ENCODE assay signal across 31 cellular contexts in the genomic region with DNA sequence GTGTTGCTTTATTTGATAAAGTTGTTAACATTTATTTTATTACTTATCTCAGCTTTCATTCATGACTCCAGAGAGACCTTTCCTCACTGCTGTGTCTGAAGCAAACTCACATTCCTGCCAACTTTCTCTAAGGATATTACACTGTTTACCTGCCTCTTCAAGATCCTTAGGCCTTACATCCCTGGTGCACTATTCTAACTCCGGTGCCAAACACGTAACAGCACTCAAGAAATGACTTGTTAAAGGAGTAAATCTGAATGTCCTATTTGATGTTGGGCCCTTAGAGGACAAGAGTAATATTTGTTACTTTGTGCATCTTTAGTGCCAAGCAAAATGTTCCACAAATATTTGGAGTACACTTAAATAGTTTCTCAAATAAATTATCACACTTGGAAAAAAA.
"Had no signal": no experiment of that assay in that cellular context is flagged by ENCODE, and none has a peak within 500 bp of the region (broad histone marks: within the 10 kb centered on the region; RNA-seq: fewer than 3 reads in every experiment).

No MANE protein-coding gene starts in this region.

- H3K27ac ChIP-seq: ascending aorta, cardiac muscle cell, WERI-Rb-1 had no signal

- H3K4me1 ChIP-seq: ascending aorta had no signal

- H3K4me3 ChIP-seq: ascending aorta, cardiac muscle cell had no signal

- H3K9me3 ChIP-seq: ascending aorta had no signal

- H3K36me3 ChIP-seq: ascending aorta, cardiac muscle cell, WERI-Rb-1 had no signal

- DNase-seq: activated CD4-positive, alpha-beta memory T cell treated with anti-CD3 and anti-CD28 coated beads, Interleukin-2, amount 10 ng/mL, durations not matched to agents 7 days and 5 days; activated CD4-positive, alpha-beta T cell treated with anti-CD3 and anti-CD28 coated beads for 1 hour; activated CD4-positive, alpha-beta T cell treated with anti-CD3 and anti-CD28 coated beads for 36 hours; activated CD4-positive, alpha-beta T cell treated with anti-CD3 and anti-CD28 coated beads for 48 hours; activated CD4-positive, alpha-beta T cell treated with anti-CD3 and anti-CD28 coated beads, Interleukin-2, amount 10 ng/mL, durations not matched to agents 7 days and 5 days; activated CD4-positive, alpha-beta T cell treated with anti-CD3 and anti-CD28 coated beads, Interleukin-2, amount 50 U/mL, for 48 hours; activated CD4-positive, CD25-positive, alpha-beta regulatory T cell; activated CD8-positive, alpha-beta memory T cell treated with anti-CD3 and anti-CD28 coated beads for 24 hours; activated CD8-positive, alpha-beta memory T cell treated with anti-CD3 and anti-CD28 coated beads, Interleukin-2, amount 10 ng/mL, durations not matched to agents 7 days and 5 days; activated CD8-positive, alpha-beta memory T cell treated with anti-CD3 and anti-CD28 coated beads, Interleukin-2, amount 50 U/mL, for 48 hours; activated CD8-positive, alpha-beta T cell treated with anti-CD3 and anti-CD28 coated beads, Interleukin-2, amount 10 ng/mL, durations not matched to agents 7 days and 5 days; activated effector memory CD4-positive, alpha-beta T cell treated with Interleukin-2 at 50 U/mL for 16 hours; activated gamma-delta T cell; activated naive CD4-positive, alpha-beta T cell treated with anti-CD3 and anti-CD28 coated beads, Interleukin-2, amount 10 ng/mL, durations not matched to agents 7 days and 5 days; activated naive CD4-positive, alpha-beta T cell treated with Interleukin-2 at 50 U/mL for 16 hours; activated naive CD8-positive, alpha-beta T cell treated with anti-CD3 and anti-CD28 coated beads, Interleukin-2, amount 10 ng/mL, durations not matched to agents 7 days and 5 days; activated naive CD8-positive, alpha-beta T cell treated with anti-CD3 and anti-CD28 coated beads, Interleukin-2, amount 50 U/mL, for 24 hours; activated T-cell treated with anti-CD3 and anti-CD28 coated beads, Interleukin-2, amount 50 U/mL, for 24 hours; activated T-cell treated with anti-CD3 and anti-CD28 coated beads, Interleukin-2, amount 50 U/mL, for 48 hours; amygdala; anterior cingulate cortex; caudate nucleus; cerebellar nuclear complex; T-helper 1 cell; T-helper 2 cell; T-helper 9 cell; WERI-Rb-1 had no signal

- H3K27me3 ChIP-seq: ascending aorta, cardiac muscle cell had no signal

- ATAC-seq: activated CD4-positive, alpha-beta T cell treated with anti-CD3 and anti-CD28 coated beads for 36 hours; activated CD4-positive, CD25-positive, alpha-beta regulatory T cell treated with anti-CD3 and anti-CD28 coated beads, Interleukin-2, amount 50 U/mL, for 24 hours; activated CD8-positive, alpha-beta memory T cell treated with anti-CD3 and anti-CD28 coated beads, Interleukin-2, amount 10 ng/mL, durations not matched to agents 7 days and 5 days; activated CD8-positive, alpha-beta T cell treated with anti-CD3 and anti-CD28 coated beads, Interleukin-2, amount 10 ng/mL, durations not matched to agents 7 days and 5 days; activated naive CD8-positive, alpha-beta T cell treated with anti-CD3 and anti-CD28 coated beads, Interleukin-2, amount 50 U/mL, for 24 hours; WTC11 had no signal
